ENCODE assay signal across 20 cellular contexts in genomic region chr4:107366016-107366415, GRCh38.
"Had no signal": no experiment of that assay in that cellular context is flagged by ENCODE, and none has a peak within 500 bp of the region (broad histone marks: within the 10 kb centered on the region; RNA-seq: fewer than 3 reads in every experiment).

No MANE protein-coding gene starts in this region.

- ATAC-seq: gastrocnemius medialis; left ventricle myocardium superior; lower lobe of right lung; naive thymus-derived CD8-positive, alpha-beta T cell; psoas muscle; right cardiac atrium; stimulated activated naive B cell treated with anti-CD40 and anti-IgM and Interleukin-4, amounts not matched to agents 10 μg/mL and 1 μg/mL and 100 μg/mL, for 72 hours had no signal

- H3K27ac Mint-ChIP-seq: dendritic cell treated with granulocyte-macrophage colony-stimulating factor and Interleukin-4, amounts not matched to agents 40 ng/mL and 50 ng/mL, for 4 days; naive thymus-derived CD8-positive, alpha-beta T cell; nephron progenitor cell; stimulated activated naive B cell treated with anti-CD40 and anti-IgM and Interleukin-4, amounts not matched to agents 10 μg/mL and 1 μg/mL and 100 μg/mL, for 72 hours; stimulated activated naive CD8-positive, alpha-beta T cell treated with anti-CD3 and anti-CD28 coated beads, Interleukin-15, Interleukin-2, amounts not matched to agents 100 ng/mL and 50 ng/mL, for 24 hours had no signal

- H3K4me3 Mint-ChIP-seq: dendritic cell treated with granulocyte-macrophage colony-stimulating factor and Interleukin-4, amounts not matched to agents 40 ng/mL and 50 ng/mL, for 4 days; naive thymus-derived CD8-positive, alpha-beta T cell; nephron progenitor cell; stimulated activated naive B cell treated with anti-CD40 and anti-IgM and Interleukin-4, amounts not matched to agents 10 μg/mL and 1 μg/mL and 100 μg/mL, for 72 hours; stimulated activated naive CD8-positive, alpha-beta T cell treated with anti-CD3 and anti-CD28 coated beads, Interleukin-15, Interleukin-2, amounts not matched to agents 100 ng/mL and 50 ng/mL, for 24 hours had no signal

- H3K27me3 ChIP-seq: gastrocnemius medialis, ovary, sigmoid colon, tibial nerve, upper lobe of left lung had no signal

- DNase-seq: effector memory CD4-positive, alpha-beta T cell; foreskin fibroblast; gastrocnemius medialis; head of caudate nucleus; left ventricle myocardium superior; lower lobe of right lung; naive thymus-derived CD8-positive, alpha-beta T cell; nephron progenitor cell; occipital lobe; ovary; posterior cingulate gyrus; psoas muscle; right cardiac atrium; sigmoid colon; stimulated activated naive B cell treated with anti-CD40 and anti-IgM and Interleukin-4, amounts not matched to agents 10 μg/mL and 1 μg/mL and 100 μg/mL, for 72 hours; upper lobe of left lung had no signal

- H3K4me1 Mint-ChIP-seq: naive thymus-derived CD8-positive, alpha-beta T cell; nephron progenitor cell; stimulated activated naive B cell treated with anti-CD40 and anti-IgM and Interleukin-4, amounts not matched to agents 10 μg/mL and 1 μg/mL and 100 μg/mL, for 72 hours had no signal

- H3K27me3 Mint-ChIP-seq: dendritic cell treated with granulocyte-macrophage colony-stimulating factor and Interleukin-4, amounts not matched to agents 40 ng/mL and 50 ng/mL, for 4 days; stimulated activated naive B cell treated with anti-CD40 and anti-IgM and Interleukin-4, amounts not matched to agents 10 μg/mL and 1 μg/mL and 100 μg/mL, for 72 hours had no signal

- H3K27ac ChIP-seq: gastrocnemius medialis, lower lobe of right lung, ovary, psoas muscle, sigmoid colon, thoracic aorta, tibial nerve, upper lobe of left lung had no signal

- H3K4me3 ChIP-seq: gastrocnemius medialis, lower lobe of right lung, ovary, psoas muscle, sigmoid colon, thoracic aorta, tibial nerve, upper lobe of left lung had no signal

- H3K4me1 ChIP-seq: gastrocnemius medialis, lower lobe of right lung, psoas muscle, sigmoid colon, tibial nerve, upper lobe of left lung had no signal

- H3K36me3 Mint-ChIP-seq: naive thymus-derived CD8-positive, alpha-beta T cell; stimulated activated naive B cell treated with anti-CD40 and anti-IgM and Interleukin-4, amounts not matched to agents 10 μg/mL and 1 μg/mL and 100 μg/mL, for 72 hours had no signal

- H3K9me3 Mint-ChIP-seq: stimulated activated naive CD8-positive, alpha-beta T cell treated with anti-CD3 and anti-CD28 coated beads, Interleukin-15, Interleukin-2, amounts not matched to agents 100 ng/mL and 50 ng/mL, for 24 hours had no signal

- H3K36me3 ChIP-seq: gastrocnemius medialis, lower lobe of right lung, ovary, sigmoid colon, thoracic aorta, tibial nerve, upper lobe of left lung had no signal

- H3K9me3 ChIP-seq: gastrocnemius medialis, lower lobe of right lung, ovary, psoas muscle, sigmoid colon, thoracic aorta, tibial nerve, upper lobe of left lung had no signal
